Comparison of ENCODE assay signal across 19 cellular contexts in genomic region chr1:45682942-45683341, GRCh38. TPM values are rescaled to one million over a fixed set of nuclear protein-coding genes. Genes with fewer than 3 reads are reported as not detected.
DNase-seq lines count a peak whose midpoint lies in the region; ATAC-seq, FAIRE-seq and TF ChIP-seq lines count a peak whose summit lies in the region.
"Had no signal": no experiment of that assay in that cellular context is flagged by ENCODE, and none has a peak within 500 bp of the region (broad histone marks: within the 10 kb centered on the region; RNA-seq: fewer than 3 reads in every experiment).

No MANE protein-coding gene starts in this region.

- TF ChIP-seq CTCF in astrocyte (IDR thresholded peaks at IDR 0.05; ENCODE audit: insufficient read depth, low read depth, low read length) (no peak), Peyer's patch (IDR thresholded peaks at IDR 0.05) (no peak)

- H3K4me1 Mint-ChIP-seq in astrocyte (ENCODE audit: low read depth, unreplicated experiment): peaks cover 23% of the 10 kb centered on the region
- H3K4me1 Mint-ChIP-seq in naive thymus-derived CD8-positive, alpha-beta T cell: peaks cover 23 to 79% (median 71%) of the 10 kb centered on the region in 4 donors

- H3K4me3 Mint-ChIP-seq in astrocyte (ENCODE audit: unreplicated experiment): peak overlapping the region; percentile 64
- H3K4me3 Mint-ChIP-seq in naive thymus-derived CD8-positive, alpha-beta T cell: peak overlapping the region in 7 of 10 donors; percentile 7 to 52 (median 33)
- H3K4me3 Mint-ChIP-seq: activated naive CD8-positive, alpha-beta T cell treated with anti-CD3 and anti-CD28 coated beads, Interleukin-2, amount 10 ng/mL, durations not matched to agents 7 days and 5 days had no signal

- H3K4me2 ChIP-seq in BLaER1: peak overlapping the region; percentile 69
- no peak overlapping the region for H3K4me2 ChIP-seq in astrocyte (ENCODE audit: low read length)

- FAIRE-seq in astrocyte (lab: Jason Lieb, UNC): no peak
- FAIRE-seq: GM12891 had no signal

- peaks cover 75% of the 10 kb centered on the region for H4K20me1 ChIP-seq in BLaER1
- H4K20me1 ChIP-seq in astrocyte (ENCODE audit: insufficient read depth, low read length): peaks cover 63% of the 10 kb centered on the region

- no peaks in the 10 kb centered on the region for H3K9me3 ChIP-seq in BLaER1
- no peaks in the 10 kb centered on the region for H3K9me3 ChIP-seq in astrocyte (ENCODE audit: insufficient read depth, low read depth, low read length)
- H3K9me3 ChIP-seq in Peyer's patch: no peaks in the 10 kb centered on the region
- H3K9me3 ChIP-seq: body of pancreas had no signal

- no peak overlapping the region for H3K27ac Mint-ChIP-seq in astrocyte (ENCODE audit: unreplicated experiment)
- H3K27ac Mint-ChIP-seq in naive thymus-derived CD8-positive, alpha-beta T cell: no peak overlapping the region
- H3K27ac Mint-ChIP-seq: activated naive CD8-positive, alpha-beta T cell treated with anti-CD3 and anti-CD28 coated beads, Interleukin-2, amount 10 ng/mL, durations not matched to agents 7 days and 5 days had no signal

- peaks cover 84% of the 10 kb centered on the region for H3K79me2 ChIP-seq in astrocyte (ENCODE audit: insufficient read depth, low read length)

- no peak for TF ChIP-seq POLR2A in Peyer's patch (IDR thresholded peaks at IDR 0.05)

- peaks cover 60% of the 10 kb centered on the region for H3K4me1 ChIP-seq in BLaER1
- peaks cover 14% of the 10 kb centered on the region for H3K4me1 ChIP-seq in astrocyte (ENCODE audit: insufficient read depth, low read length)
- peaks cover 0 to 49% (median 10%) of the 10 kb centered on the region in 4 donors for H3K4me1 ChIP-seq in Peyer's patch

- H3K27ac ChIP-seq in BLaER1 (no peak overlapping the region), astrocyte (ENCODE audit: low read depth, low read length) (no peak overlapping the region), Peyer's patch (no peak overlapping the region)
- H3K27ac ChIP-seq: body of pancreas had no signal

- no peaks in the 10 kb centered on the region for H3K36me3 Mint-ChIP-seq in astrocyte (ENCODE audit: low read depth, unreplicated experiment)
- peaks cover 0 to 12% (median 4%) of the 10 kb centered on the region in 3 donors for H3K36me3 Mint-ChIP-seq in naive thymus-derived CD8-positive, alpha-beta T cell

- no peak overlapping the region for H2AFZ ChIP-seq in astrocyte (ENCODE audit: low read depth, low read length)

- H3K27me3 ChIP-seq in BLaER1 (no peaks in the 10 kb centered on the region), astrocyte (ENCODE audit: insufficient read depth, low read length) (no peaks in the 10 kb centered on the region), Peyer's patch (no peaks in the 10 kb centered on the region)
- H3K27me3 ChIP-seq: body of pancreas had no signal

- H3K36me3 ChIP-seq in BLaER1 (peaks cover 11% of the 10 kb centered on the region; the same call in 1 of the 2 replicates), astrocyte (ENCODE audit: insufficient read depth, low read length) (no peaks in the 10 kb centered on the region), Peyer's patch (no peaks in the 10 kb centered on the region)

- POLR2A ChIA-PET in HEK293T (lab: Yijun Ruan, JAX): no interaction called here
- POLR2A ChIA-PET in naive thymus-derived CD8-positive, alpha-beta T cell (lab: Charles Lee): interaction anchor here (0.7 kb wide), 1 partner anchor 64 kb away, joined by 7 read pairs; no protein-coding TSS in a partner anchor

- no peaks in the 10 kb centered on the region for H3K27me3 Mint-ChIP-seq in astrocyte (ENCODE audit: low read depth, unreplicated experiment)
- H3K27me3 Mint-ChIP-seq in naive thymus-derived CD8-positive, alpha-beta T cell: no peaks in the 10 kb centered on the region
- H3K27me3 Mint-ChIP-seq: activated naive CD8-positive, alpha-beta T cell treated with anti-CD3 and anti-CD28 coated beads, Interleukin-2, amount 10 ng/mL, durations not matched to agents 7 days and 5 days had no signal

- no peak overlapping the region for H3K4me3 ChIP-seq in BLaER1
- no peak overlapping the region for H3K4me3 ChIP-seq in astrocyte (ENCODE audit: insufficient read depth, low read depth, low read length)
- H3K4me3 ChIP-seq in Peyer's patch: peak overlapping the region in 1 of 4 donors; percentile 4
- H3K4me3 ChIP-seq: body of pancreas had no signal

- no peak for DNase-seq in HEK293T (ENCODE audit: extremely low spot score)
- no peak for DNase-seq in astrocyte (ENCODE audit: low read depth)
- DNase-seq in naive thymus-derived CD8-positive, alpha-beta T cell: no peak
- DNase-seq in NCI-H146 treated with DMSO at 0.1 percent for 48 hours (lab: John Stamatoyannopoulos, UW; ENCODE audit: unreplicated experiment): no peak
- DNase-seq in NCI-H2171 (lab: John Stamatoyannopoulos, UW): no peak
- DNase-seq in Peyer's patch: no peak
- DNase-seq: activated CD4-positive, alpha-beta T cell treated with anti-CD3 and anti-CD28 coated beads for 1 hour; activated naive CD8-positive, alpha-beta T cell treated with anti-CD3 and anti-CD28 coated beads, Interleukin-2, amount 10 ng/mL, durations not matched to agents 7 days and 5 days; body of pancreas; DMS53; head of caudate nucleus; KBM-7; MV-4-11; NCI-H2029 treated with DMSO at 0.1 percent for 48 hours; NCI-H446 had no signal

- no peak for ATAC-seq in naive thymus-derived CD8-positive, alpha-beta T cell
- ATAC-seq in HG02938 (IDR thresholded peaks at IDR 0.05; ENCODE audit: unreplicated experiment): no peak
- ATAC-seq: body of pancreas, sciatic nerve had no signal

- H3K9ac ChIP-seq in BLaER1: no peak overlapping the region
- H3K9ac ChIP-seq in astrocyte (ENCODE audit: low read length): no peak overlapping the region

- CTCF ChIA-PET in HEK293T (lab: Yijun Ruan, JAX): no interaction called here

- no peaks in the 10 kb centered on the region for H3K9me3 Mint-ChIP-seq in astrocyte (ENCODE audit: unreplicated experiment)
- H3K9me3 Mint-ChIP-seq in naive thymus-derived CD8-positive, alpha-beta T cell: no peaks in the 10 kb centered on the region
- H3K9me3 Mint-ChIP-seq: activated naive CD8-positive, alpha-beta T cell treated with anti-CD3 and anti-CD28 coated beads, Interleukin-2, amount 10 ng/mL, durations not matched to agents 7 days and 5 days had no signal

TF ChIP-seq in HEK293T, 16 proteins besides CTCF, POLR2A, EP300 and RAD21:
- TF ChIP-seq ZNF384 (IDR thresholded peaks at IDR 0.05) (peak; percentile 83), NFRKB (IDR thresholded peaks at IDR 0.05) (no peak)
TF ChIP-seq in HEK293T: peak in this region for 1.

RNA-seq across cellular contexts. Expression of gene GPBP1L1, which starts 3.4 kb away (rescaled TPM):
- total RNA-seq in astrocyte (116 TPM in 2 replicates), Peyer's patch (100 to 1,000 TPM; 161 to 258 (median 238) TPM)
- 100 to 1,000 TPM; 183 to 193 TPM for total RNA-seq in naive thymus-derived CD8-positive, alpha-beta T cell
- 10 to 100 TPM; 88.9 to 94.0 (median 92.1) TPM for polyA plus RNA-seq in naive thymus-derived CD8-positive, alpha-beta T cell

RNA-seq across cellular contexts. Expression of gene TMEM69, which starts 5.0 kb away (rescaled TPM):
- total RNA-seq in astrocyte (23.3 and 26.2 TPM in 2 replicates), Peyer's patch (10 to 100 TPM in 3 of 4 donors, 1 to 10 TPM in 1; 6.6 to 27.5 (median 22.8) TPM)
- total RNA-seq in naive thymus-derived CD8-positive, alpha-beta T cell: 10 to 100 TPM; 23.9 to 29.1 TPM
- 10 to 100 TPM; 43.5 to 59.4 (median 56.0) TPM for polyA plus RNA-seq in naive thymus-derived CD8-positive, alpha-beta T cell

RNA-seq across cellular contexts. Expression of gene CCDC17, which starts 59.1 kb away (rescaled TPM):
- total RNA-seq in astrocyte (2.4 and 3.8 TPM in 2 replicates), Peyer's patch (10 to 100 TPM in 3 of 4 donors, 1 to 10 TPM in 1; 5.0 to 17.3 (median 15.7) TPM)
- 1 to 10 TPM; 9.2 to 9.4 TPM for total RNA-seq in naive thymus-derived CD8-positive, alpha-beta T cell
- polyA plus RNA-seq in naive thymus-derived CD8-positive, alpha-beta T cell: under 1 TPM in 1 of 3 donors, not detected in 2; 0.43 TPM
